In genomic region chr4:7828926-7829325, GRCh38 we compare ENCODE assay signal across 8 cellular contexts.
A peak's percentile ranks its signal among the peaks of the same experiment; 100 is the strongest.
DNase-seq lines count a peak whose midpoint lies in the region; TF ChIP-seq lines count a peak whose summit lies in the region.

No MANE protein-coding gene starts in this region.

- H3K4me3 Mint-ChIP-seq in endothelial cell (ENCODE audit: unreplicated experiment), result no peak overlapping the region

- H3K4me1 Mint-ChIP-seq in endothelial cell (ENCODE audit: unreplicated experiment), result peaks cover 19% of the 10 kb centered on the region

- H3K27ac ChIP-seq in SJSA1 (peak overlapping the region; percentile 89), parathyroid adenoma (peak overlapping the region; percentile 53)

- no peak overlapping the region for H3K9ac ChIP-seq in parathyroid adenoma

- no peak overlapping the region for H2AFZ ChIP-seq in parathyroid adenoma

- no peak overlapping the region for H3K4me3 ChIP-seq in SJSA1
- no peak overlapping the region for H3K4me3 ChIP-seq in parathyroid adenoma (ENCODE audit: low read depth, low read length)

- H3K27me3 Mint-ChIP-seq in endothelial cell (ENCODE audit: unreplicated experiment), result peaks cover 4% of the 10 kb centered on the region

- DNase-seq in ELR (ENCODE audit: low read depth) (peak; percentile 66), SJSA1 (ENCODE audit: low read depth in 1 of 2, low spot score in 2 of 2) (peak in 1 of 2 experiments; percentile 35), endothelial cell (ENCODE audit: low spot score) (no peak), NAMALWA (ENCODE audit: low spot score) (no peak), NCI-H345 (lab: John Stamatoyannopoulos, UW) (no peak), DMS153 treated with DMSO at 0.1 percent for 48 hours (lab: John Stamatoyannopoulos, UW; ENCODE audit: unreplicated experiment) (no peak), cerebellum (ENCODE audit: low spot score) (no peak)

- peaks cover 33% of the 10 kb centered on the region for H3K36me3 Mint-ChIP-seq in endothelial cell (ENCODE audit: low read depth, unreplicated experiment)

- peak overlapping the region; percentile 83 for H3K27ac Mint-ChIP-seq in endothelial cell (ENCODE audit: unreplicated experiment)

- TF ChIP-seq CTCF in endothelial cell (IDR thresholded peaks at IDR 0.05; ENCODE audit: unreplicated experiment) (no peak), parathyroid adenoma (IDR thresholded peaks at IDR 0.05) (no peak)

- no peaks in the 10 kb centered on the region for H3K9me3 Mint-ChIP-seq in endothelial cell (ENCODE audit: unreplicated experiment)

- no peaks in the 10 kb centered on the region for H3K79me2 ChIP-seq in parathyroid adenoma

- H3K27me3 ChIP-seq in SJSA1 (replicated peaks) (no peaks in the 10 kb centered on the region), parathyroid adenoma (ENCODE audit: control insufficient read depth, insufficient read depth, low read length) (no peaks in the 10 kb centered on the region)

- peaks cover 54% of the 10 kb centered on the region for H3K36me3 ChIP-seq in SJSA1
- H3K36me3 ChIP-seq in parathyroid adenoma (ENCODE audit: control insufficient read depth, insufficient read depth, low read length), result no peaks in the 10 kb centered on the region

- H3K9me3 ChIP-seq in SJSA1 (replicated peaks) (no peaks in the 10 kb centered on the region; the same call in 1 of the 2 replicates), parathyroid adenoma (ENCODE audit: control insufficient read depth, low read length) (no peaks in the 10 kb centered on the region)

- no peak overlapping the region for H3K4me2 ChIP-seq in parathyroid adenoma (ENCODE audit: low read length)

- H3K4me1 ChIP-seq in SJSA1 (replicated peaks), result peaks cover 32% of the 10 kb centered on the region
- H3K4me1 ChIP-seq in parathyroid adenoma, result peaks cover 14% of the 10 kb centered on the region
